11 cellular contexts compared by ENCODE assay signal in genomic region chr18:8685141-8685913, GRCh38. TPM values are rescaled to one million over a fixed set of nuclear protein-coding genes. Genes with fewer than 3 reads are reported as not detected.
DNase-seq lines count a peak whose midpoint lies in the region; ATAC-seq and FAIRE-seq lines count a peak whose summit lies in the region.
"Had no signal": no experiment of that assay in that cellular context is flagged by ENCODE, and none has a peak within 500 bp of the region (broad histone marks: within the 10 kb centered on the region; RNA-seq: fewer than 3 reads in every experiment).

No MANE protein-coding gene starts in this region.

- no peak overlapping the region for H4K12ac ChIP-seq in trophoblast cell (ENCODE audit: low read depth, low read length)

- no peaks in the 10 kb centered on the region for H4K20me1 ChIP-seq in GM23248 (ENCODE audit: insufficient read depth)

- H2BK12ac ChIP-seq in trophoblast cell (ENCODE audit: low read length): no peak overlapping the region

- H3K4ac ChIP-seq in trophoblast cell (ENCODE audit: low read depth, low read length): no peak overlapping the region

- H3K4me3 ChIP-seq in GM23248: peak overlapping the region; percentile 41
- no peak overlapping the region for H3K4me3 ChIP-seq in trophoblast cell (ENCODE audit: low read depth, low read length)

- peak overlapping the region; percentile 96 for H2AFZ ChIP-seq in GM23248
- H2AFZ ChIP-seq in trophoblast cell (ENCODE audit: insufficient read depth, low read length, poor library complexity): no peak overlapping the region

- H3F3A ChIP-seq in GM23248 (ENCODE audit: insufficient read depth): no peaks in the 10 kb centered on the region

- H3K18ac ChIP-seq in trophoblast cell (ENCODE audit: low read length): no peak overlapping the region

- no peak overlapping the region for H2BK120ac ChIP-seq in trophoblast cell (ENCODE audit: insufficient read depth, low read length, poor library complexity)

- H3K23ac ChIP-seq in trophoblast cell (ENCODE audit: low read length): no peak overlapping the region

- peak overlapping the region; percentile 40 for H3K4me2 ChIP-seq in GM23248 (ENCODE audit: unreplicated experiment)
- H3K4me2 ChIP-seq in trophoblast cell (ENCODE audit: low read length): no peak overlapping the region

- no peaks in the 10 kb centered on the region for H3K9me2 ChIP-seq in GM23248 (ENCODE audit: insufficient read depth)

- in situ Hi-C loops in GM23248 (cut with MboI): no loop called here

- peak overlapping the region; percentile 23 for H4K91ac ChIP-seq in trophoblast cell (ENCODE audit: low read depth, low read length)

- peak overlapping the region; percentile 69 for H3K9ac ChIP-seq in GM23248
- no peak overlapping the region for H3K9ac ChIP-seq in trophoblast cell (ENCODE audit: low read length)

- H4K8ac ChIP-seq in trophoblast cell (ENCODE audit: low read depth, low read length): no peak overlapping the region

- H3K36me3 ChIP-seq in GM23248 (ENCODE audit: low read depth): no peaks in the 10 kb centered on the region
- H3K36me3 ChIP-seq in trophoblast cell (ENCODE audit: control insufficient read depth in 1 of 2, insufficient read depth in 2 of 2, low read length in 2 of 2): no peaks in the 10 kb centered on the region

- no peak for ATAC-seq in HG03175 (IDR thresholded peaks at IDR 0.05; ENCODE audit: unreplicated experiment)
- no peak for ATAC-seq in GM18511 (IDR thresholded peaks at IDR 0.05; ENCODE audit: unreplicated experiment)
- ATAC-seq: stimulated activated effector memory CD8-positive, alpha-beta T cell treated with anti-CD3 and anti-CD28 coated beads, Interleukin-12 subunit alpha, Interleukin-12 subunit beta, amount 100 ng/mL, for 72 hours had no signal

- H3K27ac ChIP-seq in GM23248 (peak overlapping the region; percentile 75), trophoblast cell (ENCODE audit: low read depth, low read length) (no peak overlapping the region)

- H3K9me3 ChIP-seq in GM23248 (ENCODE audit: low read depth): no peaks in the 10 kb centered on the region
- H3K9me3 ChIP-seq in trophoblast cell (ENCODE audit: insufficient read depth, low read depth, low read length): peaks cover 1% of the 10 kb centered on the region

- FAIRE-seq in HTR-8/SVneo (lab: Jason Lieb, UNC): no peak

- peaks cover 10% of the 10 kb centered on the region; the same call in 1 of the 2 replicates for H3K4me1 ChIP-seq in GM23248 (ENCODE audit: insufficient read depth)
- peaks cover 2 to 6% of the 10 kb centered on the region in 2 experiments for H3K4me1 ChIP-seq in trophoblast cell (ENCODE audit: control insufficient read depth in 1 of 2, insufficient read depth in 2 of 2, low read length in 2 of 2)

- H3K79me1 ChIP-seq in trophoblast cell (ENCODE audit: low read length): no peaks in the 10 kb centered on the region

- H2AK5ac ChIP-seq in trophoblast cell (ENCODE audit: low read length): no peak overlapping the region

- no peak overlapping the region for H2BK5ac ChIP-seq in trophoblast cell (ENCODE audit: low read depth, low read length, poor library complexity)

- H3K27me3 ChIP-seq in GM23248 (replicated peaks; ENCODE audit: insufficient read depth) (no peaks in the 10 kb centered on the region), trophoblast cell (ENCODE audit: insufficient read depth, low read length) (no peaks in the 10 kb centered on the region)

- WGBS in GM23248 (ENCODE audit: low coverage in 1 of 2, low lambda C conversion rate in 2 of 2, missing lambda C conversion rate in 2 of 2), 2 experiments: 43 to 45% methylated on average over 13 of the region's 13 CpGs
- WGBS in trophoblast cell (ENCODE audit: extremely low coverage, insufficient coverage, insufficient read length): no CpG with 5 or more reads among the region's 13 CpGs

- H3K79me2 ChIP-seq in GM23248 (ENCODE audit: insufficient read depth): no peaks in the 10 kb centered on the region
- no peaks in the 10 kb centered on the region for H3K79me2 ChIP-seq in trophoblast cell (ENCODE audit: control insufficient read depth, insufficient read depth, low read length, poor library complexity)

- no peak overlapping the region for H3K14ac ChIP-seq in trophoblast cell (ENCODE audit: low read length)

- DNase-seq in GM23248: peak; percentile 86
- DNase-seq in NCI-H446 treated with DMSO at 0.1 percent for 48 hours (lab: John Stamatoyannopoulos, UW): peak; percentile 97
- peak; percentile 42 for DNase-seq in dedifferentiated amniotic fluid mesenchymal stem cell (ENCODE audit: extremely low spot score)
- no peak for DNase-seq in trophoblast cell
- no peak for DNase-seq in effector CD4-positive, alpha-beta T cell
- DNase-seq in HTR-8/SVneo (ENCODE audit: insufficient read length, low spot score): no peak
- DNase-seq: hypothalamus, NCI-H1092 had no signal

RNA-seq across cellular contexts. Expression of gene MTCL1, which starts 20.0 kb away (rescaled TPM):
- total RNA-seq in GM23248 (2014; rRNA removed; shearing (Covaris generic)): 34.4 and 36.9 TPM in 2 replicates
- 7.8 and 10.3 TPM in 2 replicates for polyA plus RNA-seq in GM23248 (2016; fragmentation: Nextera tagmentation; extraction: Ambion mirVana)
- polyA plus RNA-seq in trophoblast cell (2013): 3.0 and 3.4 TPM in 2 replicates

Comparison
In these comparisons a context has a peak if more than half of its experiments do, and no peak if none do; other contexts are left out.
1. DNase-seq: peak in GM23248 (single experiment), NCI-H446 treated with DMSO at 0.1 percent for 48 hours (single experiment) and dedifferentiated amniotic fluid mesenchymal stem cell (single experiment); none in trophoblast cell (0 of 2), effector CD4-positive, alpha-beta T cell (single experiment) and HTR-8/SVneo (single experiment).